In the genomic region with DNA sequence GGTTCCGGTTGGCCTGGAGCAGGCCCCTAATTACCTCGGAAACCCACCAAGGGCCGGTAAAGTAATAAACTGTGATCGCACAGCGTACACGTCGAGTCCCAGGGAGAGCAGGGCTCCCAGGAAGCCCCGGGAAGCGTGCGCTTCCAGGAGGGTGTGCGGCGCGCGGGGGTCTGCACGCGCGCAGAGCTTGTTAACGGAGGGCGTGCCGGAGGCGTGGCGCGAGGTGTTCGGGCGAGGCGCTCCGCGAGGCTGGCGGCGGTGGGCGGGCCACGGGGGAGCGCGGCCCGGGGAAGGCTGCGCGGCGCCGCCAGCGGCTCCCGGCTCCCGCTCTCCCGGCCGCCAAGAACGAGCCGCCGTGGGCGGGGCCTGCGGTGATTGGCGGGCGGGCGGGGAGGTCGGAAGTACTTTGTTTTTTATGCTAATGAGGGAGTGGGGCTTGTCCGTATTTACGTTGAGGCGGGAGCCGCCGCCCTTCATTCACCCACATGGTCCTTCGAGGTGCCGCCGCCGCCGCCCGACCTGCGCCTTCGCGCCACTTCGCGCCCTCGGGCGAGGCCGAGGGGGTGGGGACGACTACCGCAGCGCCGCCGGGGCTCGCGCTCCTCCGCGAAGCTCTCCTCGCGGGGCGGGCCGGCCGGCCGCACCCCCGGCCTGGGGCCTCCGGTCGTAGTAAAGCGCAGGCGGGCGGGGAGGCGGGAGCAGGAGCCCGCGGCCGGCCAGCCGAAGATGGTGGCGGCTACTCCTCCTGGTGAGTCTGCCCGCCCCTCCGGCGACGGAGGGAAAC, we compare ENCODE assay signal across 8 cellular contexts. TPM values are rescaled to one million over a fixed set of nuclear protein-coding genes. Genes with fewer than 3 reads are reported as not detected.
A peak's percentile ranks its signal among the peaks of the same experiment; 100 is the strongest.
DNase-seq lines count a peak whose midpoint lies in the region; ATAC-seq and TF ChIP-seq lines count a peak whose summit lies in the region.

A gene (plus strand): TSS at position 476 of the 784 bp plus-strand sequence.

- intact Hi-C loops in left colon (cut with DNase I, micrococcal nuclease) = no loop called here

- H3K27me3 ChIP-seq in BJ (ENCODE audit: control insufficient read depth, insufficient read depth, low read length) = no peaks in the 10 kb centered on the region

- DNase-seq in BJ (ENCODE audit: low read depth) = peak; percentile 28
- DNase-seq in NCI-H524 treated with DMSO at 0.1 percent for 48 hours (lab: John Stamatoyannopoulos, UW) = peak; percentile 56
- DNase-seq in activated CD4-positive, alpha-beta T cell treated with anti-CD3 and anti-CD28 coated beads for 4 hours = peak; percentile 90 to 91
- DNase-seq in choroid plexus epithelial cell (ENCODE audit: low read depth) = peak; percentile 85
- peak; percentile 92 to 94 for DNase-seq in left colon
- peak; percentile 63 to 89 (median 84) for DNase-seq in stimulated activated CD4-positive, alpha-beta T cell treated with anti-CD3 and anti-CD28 coated beads, Interleukin-1b, Interleukin-23, amount 100 ng/mL, for 24 hours (ENCODE audit: low read depth in 4 of 4, low spot score in 1 of 4)

- CTCF ChIA-PET in BJ (lab: Yijun Ruan, JAX) = no interaction called here

- ATAC-seq in GM19324 (IDR thresholded peaks at IDR 0.05; ENCODE audit: low FRiP score, unreplicated experiment) (peak; percentile 66), HG03457 (IDR thresholded peaks at IDR 0.05; ENCODE audit: unreplicated experiment) (peak; percentile 51), left colon (peak; percentile 85)

- TF ChIP-seq CTCF in BJ (IDR thresholded peaks at IDR 0.05; ENCODE audit: insufficient read depth, low read depth, low read length) (no peak), choroid plexus epithelial cell (conservative IDR thresholded peaks at IDR 0.05; ENCODE audit: low read depth, low read length) (no peak)

- H3K4me3 ChIP-seq in BJ (ENCODE audit: low read depth, low read length) (peak within 1 kb of the TSS; percentile 45), choroid plexus epithelial cell (ENCODE audit: low read depth, low read length) (peak within 1 kb of the TSS; percentile 77)

- POLR2A ChIA-PET in BJ (lab: Charles Lee) = no interaction called here

- no peaks in the 10 kb centered on the region for H3K36me3 ChIP-seq in BJ (ENCODE audit: control insufficient read depth, insufficient read depth, low read length)

RNA-seq across cellular contexts. Expression of the gene that starts here (rescaled TPM):
- polyA plus RNA-seq in BJ (2011; rRNA removed) = 0.25 and 0.42 TPM in 2 replicates
- 1.3 and 2.6 TPM in 2 replicates for polyA minus RNA-seq in BJ (2011; rRNA and poly(A)+ RNA removed)
- 1 to 10 TPM; 1.4 to 3.3 TPM for total RNA-seq in left colon

Comparison
In these comparisons a context has a peak if more than half of its experiments do, and no peak if none do; other contexts are left out.
1. Peak in every context shown above with its lines: DNase-seq, ATAC-seq and H3K4me3 ChIP-seq.
2. DNase-seq: peak in every context shown above with its lines; median percentile 93 in left colon; 90 in activated CD4-positive, alpha-beta T cell treated with anti-CD3 and anti-CD28 coated beads for 4 hours; 85 in choroid plexus epithelial cell; 84 in stimulated activated CD4-positive, alpha-beta T cell treated with anti-CD3 and anti-CD28 coated beads, Interleukin-1b, Interleukin-23, amount 100 ng/mL, for 24 hours; 56 in NCI-H524 treated with DMSO at 0.1 percent for 48 hours; 28 in BJ.